Comparison of ENCODE assay signal across 10 cellular contexts in genomic region chr13:40518481-40518882, GRCh38.
DNase-seq lines count a peak whose midpoint lies in the region; ATAC-seq, FAIRE-seq and TF ChIP-seq lines count a peak whose summit lies in the region.
"Had no signal": no experiment of that assay in that cellular context is flagged by ENCODE, and none has a peak within 500 bp of the region (broad histone marks: within the 10 kb centered on the region; RNA-seq: fewer than 3 reads in every experiment).

No MANE protein-coding gene starts in this region.

- SMC1A ChIA-PET in GM12878 (lab: Charles Lee; ENCODE audit: uncharacterized antibody, unreplicated experiment) = interaction anchor here (0.7 to 2.8 kb wide), 18 partner anchors 10 to 449 kb away, joined by 3 to 11 read pairs (median 4); no protein-coding TSS in a partner anchor

- no TSS peak for BruUV-seq in GM12878 (replicated peaks; lab: Mats Ljungman, UMichigan)

- H3K27me3 ChIP-seq in SJCRH30 (no peaks in the 10 kb centered on the region), GM12878 (replicated peaks in 1 of 2; ENCODE audit: control insufficient read depth in 2 of 2, insufficient read depth in 2 of 2, low read length in 1 of 2) (no peaks in the 10 kb centered on the region), gastroesophageal sphincter (no peaks in the 10 kb centered on the region)
- H3K27me3 ChIP-seq: left lung, tibial nerve had no signal

- intact Hi-C loops in GM12878 (cut with micrococcal nuclease; ENCODE audit: unreplicated experiment) = loop anchor here (1.0 to 5.0 kb wide), 4 partner anchors 34 to 144 kb away; no protein-coding TSS in a partner anchor

- FAIRE-seq in GM12878 (lab: Jason Lieb, UNC) = peak; percentile 27

- WGBS in GM12878 (ENCODE audit: insufficient coverage, insufficient replicate concordance, low lambda C conversion rate, missing lambda C conversion rate) = 24% methylated on average over 4 of the region's 4 CpGs
- 60 to 67% methylated on average over 1 to 2 of the region's 4 CpGs for WGBS in gastroesophageal sphincter (ENCODE audit: low coverage in 1 of 2), 2 donors

- no peaks in the 10 kb centered on the region for H3K79me2 ChIP-seq in GM12878 (ENCODE audit: control insufficient read depth, insufficient read depth, low read length)

- peak; percentile 81 to 87; a peak in 3 of 4 replicates for TF ChIP-seq EP300 in GM12878 (IDR thresholded peaks at IDR 0.05; ENCODE audit: borderline replicate concordance in 1 of 2, control insufficient read depth in 1 of 2, low read depth in 2 of 2, low read length in 2 of 2)
- TF ChIP-seq EP300 in gastroesophageal sphincter (IDR thresholded peaks at IDR 0.05) = no peak

- TF ChIP-seq RAD21 in GM12878 (IDR thresholded peaks at IDR 0.05; ENCODE audit: insufficient read depth, low read depth, low read length) = no peak

- no peaks in the 10 kb centered on the region for H4K20me1 ChIP-seq in GM12878 (ENCODE audit: control insufficient read depth, insufficient read depth)

- peak; percentile 41 for ATAC-seq in GM21423 (IDR thresholded peaks at IDR 0.05; ENCODE audit: unreplicated experiment)
- peak; percentile 74 for ATAC-seq in GM12878
- no peak for ATAC-seq in gastroesophageal sphincter
- no peak for ATAC-seq in GM19395 (IDR thresholded peaks at IDR 0.05; ENCODE audit: unreplicated experiment)
- ATAC-seq: left lung had no signal

- H3K4me3 ChIP-seq in SJCRH30 = no peak overlapping the region
- H3K4me3 ChIP-seq in GM12878 = no peak overlapping the region
- no peak overlapping the region for H3K4me3 ChIP-seq in gastroesophageal sphincter
- H3K4me3 ChIP-seq: left lung, tibial nerve had no signal

- TF ChIP-seq CTCF in GM12878 (IDR thresholded peaks at IDR 0.05 in 2 of 3, conservative IDR thresholded peaks at IDR 0.05 in 1 of 3; ENCODE audit: control insufficient read depth in 2 of 3, extremely low read depth in 1 of 3, insufficient read depth in 1 of 3, low read depth in 3 of 3, low read length in 3 of 3) = no peak
- TF ChIP-seq CTCF in gastroesophageal sphincter (IDR thresholded peaks at IDR 0.05) = no peak

- no peak overlapping the region; the same call in 1 of the 2 replicates for H2AFZ ChIP-seq in GM12878 (ENCODE audit: control insufficient read depth, low read depth, low read length)

- H3K4me2 ChIP-seq in GM12878 (ENCODE audit: control insufficient read depth, insufficient read depth) = peak overlapping the region; percentile 75

- H3K4me1 ChIP-seq in SJCRH30 (peaks cover 20% of the 10 kb centered on the region), GM12878 (ENCODE audit: control insufficient read depth, insufficient read depth, low read length) (peaks cover 25% of the 10 kb centered on the region), gastroesophageal sphincter (no peaks in the 10 kb centered on the region)
- H3K4me1 ChIP-seq: left lung, tibial nerve had no signal

- CTCF ChIA-PET in GM12878 (lab: Yijun Ruan, JAX) = interaction anchor here (1.0 to 1.2 kb wide), 2 partner anchors 9 to 147 kb away, joined by 4 read pairs; no protein-coding TSS in a partner anchor

- H3K27ac ChIP-seq in SJCRH30 (no peak overlapping the region), GM12878 (ENCODE audit: control insufficient read depth, insufficient read depth) (peak overlapping the region; percentile 66), gastroesophageal sphincter (no peak overlapping the region)
- H3K27ac ChIP-seq: left lung, tibial nerve had no signal

- H3K36me3 ChIP-seq in SJCRH30 = no peaks in the 10 kb centered on the region
- no peaks in the 10 kb centered on the region for H3K36me3 ChIP-seq in GM12878 (ENCODE audit: control insufficient read depth in 2 of 2, insufficient read depth in 2 of 2, low read length in 1 of 2)
- no peaks in the 10 kb centered on the region for H3K36me3 ChIP-seq in gastroesophageal sphincter
- H3K36me3 ChIP-seq: left lung, tibial nerve had no signal

- in situ Hi-C loops in GM12878 (cut with MboI) = loop anchor here (5.0 kb wide), 1 partner anchor 144 kb away; no protein-coding TSS in a partner anchor

- POLR2A ChIA-PET in GM12878 (lab: Charles Lee) = interaction anchor here (0.9 to 1.0 kb wide), 2 partner anchors 86 to 135 kb away, joined by 3 to 4 read pairs; no protein-coding TSS in a partner anchor

- TF ChIP-seq POLR2A in GM12878 (IDR thresholded peaks at IDR 0.05; ENCODE audit: low read depth, low read length) = no peak
- TF ChIP-seq POLR2A in gastroesophageal sphincter (IDR thresholded peaks at IDR 0.05) = no peak

- H3K9ac ChIP-seq in GM12878 (ENCODE audit: control insufficient read depth, insufficient read depth, low read length) = no peak overlapping the region; the same call in 1 of the 2 replicates

- DNase-seq in SJCRH30 (peak; percentile 61 to 74), GM12878 (ENCODE audit: low read depth, low spot score) (peak; percentile 60), Ammon's horn (ENCODE audit: low spot score) (no peak), pons (ENCODE audit: low spot score) (no peak)
- peak; percentile 56 for DNase-seq in stimulated activated CD8-positive, alpha-beta memory T cell treated with anti-CD3 and anti-CD28 coated beads, Interleukin-4, amount 100 ng/mL, for 24 hours (ENCODE audit: low read depth)
- DNase-seq: left lung had no signal

- peaks cover 5% of the 10 kb centered on the region; the same call in 1 of the 2 replicates for H3K9me3 ChIP-seq in SJCRH30 (replicated peaks)
- H3K9me3 ChIP-seq in GM12878 (replicated peaks; ENCODE audit: control insufficient read depth, insufficient read depth, low read length) = no peaks in the 10 kb centered on the region; the same call in 2 of the 3 replicates
- no peaks in the 10 kb centered on the region for H3K9me3 ChIP-seq in gastroesophageal sphincter
- H3K9me3 ChIP-seq: left lung, tibial nerve had no signal

- RAD21 ChIA-PET in GM12878 (lab: Charles Lee; ENCODE audit: unreplicated experiment) = interaction anchor here (0.6 to 1.8 kb wide), 13 partner anchors 10 to 458 kb away, joined by 3 to 10 read pairs (median 5); no protein-coding TSS in a partner anchor

TF ChIP-seq in GM12878, 131 proteins besides CTCF, POLR2A, EP300 and RAD21 (continues in another document):
- TF ChIP-seq ZNF622 (IDR thresholded peaks at IDR 0.05) = no peak
- TF ChIP-seq JUND (IDR thresholded peaks at IDR 0.05; ENCODE audit: low read depth, low read length) = no peak
- TF ChIP-seq RELB (IDR thresholded peaks at IDR 0.05; ENCODE audit: low read depth) = peak; percentile 96
- no peak for TF ChIP-seq NR2C2 (IDR thresholded peaks at IDR 0.05; ENCODE audit: borderline replicate concordance, control insufficient read depth, insufficient read length, low read depth)
- TF ChIP-seq ZNF207 (IDR thresholded peaks at IDR 0.05; ENCODE audit: borderline replicate concordance) = 0 out of 2 replicates have a peak, but pooled peaks have one; percentile 26
- TF ChIP-seq PAX5 (IDR thresholded peaks at IDR 0.05; ENCODE audit: borderline replicate concordance, low read depth, low read length) = peak; percentile 96; the same call in 1 of the 2 replicates
- no peak for TF ChIP-seq SUZ12 (IDR thresholded peaks at IDR 0.05; ENCODE audit: unreplicated experiment)
- no peak for TF ChIP-seq FOS (IDR thresholded peaks at IDR 0.05; ENCODE audit: borderline replicate concordance, extremely low read depth, insufficient read length)
- TF ChIP-seq, protein P1, sequence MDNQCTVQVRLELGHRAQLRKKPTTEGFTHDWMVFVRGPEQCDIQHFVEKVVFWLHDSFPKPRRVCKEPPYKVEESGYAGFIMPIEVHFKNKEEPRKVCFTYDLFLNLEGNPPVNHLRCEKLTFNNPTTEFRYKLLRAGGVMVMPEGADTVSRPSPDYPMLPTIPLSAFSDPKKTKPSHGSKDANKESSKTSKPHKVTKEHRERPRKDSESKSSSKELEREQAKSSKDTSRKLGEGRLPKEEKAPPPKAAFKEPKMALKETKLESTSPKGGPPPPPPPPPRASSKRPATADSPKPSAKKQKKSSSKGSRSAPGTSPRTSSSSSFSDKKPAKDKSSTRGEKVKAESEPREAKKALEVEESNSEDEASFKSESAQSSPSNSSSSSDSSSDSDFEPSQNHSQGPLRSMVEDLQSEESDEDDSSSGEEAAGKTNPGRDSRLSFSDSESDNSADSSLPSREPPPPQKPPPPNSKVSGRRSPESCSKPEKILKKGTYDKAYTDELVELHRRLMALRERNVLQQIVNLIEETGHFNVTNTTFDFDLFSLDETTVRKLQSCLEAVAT (IDR thresholded peaks at IDR 0.05) = peak; percentile 45; the same call in 1 of the 2 replicates
- peak; percentile 100 for TF ChIP-seq IKZF1 (conservative IDR thresholded peaks at IDR 0.05)
- no peak for TF ChIP-seq WRNIP1 (IDR thresholded peaks at IDR 0.05; ENCODE audit: borderline replicate concordance, low read depth, low read length)
- no peak for TF ChIP-seq SREBF2 (IDR thresholded peaks at IDR 0.05; ENCODE audit: low read length)
- no peak; the same call in 1 of the 2 replicates for TF ChIP-seq RCOR1 (conservative IDR thresholded peaks at IDR 0.05; ENCODE audit: low read depth, low read length)
- TF ChIP-seq, protein P2, sequence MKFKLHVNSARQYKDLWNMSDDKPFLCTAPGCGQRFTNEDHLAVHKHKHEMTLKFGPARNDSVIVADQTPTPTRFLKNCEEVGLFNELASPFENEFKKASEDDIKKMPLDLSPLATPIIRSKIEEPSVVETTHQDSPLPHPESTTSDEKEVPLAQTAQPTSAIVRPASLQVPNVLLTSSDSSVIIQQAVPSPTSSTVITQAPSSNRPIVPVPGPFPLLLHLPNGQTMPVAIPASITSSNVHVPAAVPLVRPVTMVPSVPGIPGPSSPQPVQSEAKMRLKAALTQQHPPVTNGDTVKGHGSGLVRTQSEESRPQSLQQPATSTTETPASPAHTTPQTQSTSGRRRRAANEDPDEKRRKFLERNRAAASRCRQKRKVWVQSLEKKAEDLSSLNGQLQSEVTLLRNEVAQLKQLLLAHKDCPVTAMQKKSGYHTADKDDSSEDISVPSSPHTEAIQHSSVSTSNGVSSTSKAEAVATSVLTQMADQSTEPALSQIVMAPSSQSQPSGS (IDR thresholded peaks at IDR 0.05; ENCODE audit: low read length) = peak; percentile 65
- no peak for TF ChIP-seq LARP7 (IDR thresholded peaks at IDR 0.05)
- peak; percentile 55; the same call in 1 of the 2 replicates for TF ChIP-seq CBX5 (IDR thresholded peaks at IDR 0.05; ENCODE audit: low read depth)

Comparison
In these comparisons a context has a peak if more than half of its experiments do, and no peak if none do; other contexts are left out.
1. ATAC-seq: peak in GM21423 (single experiment) and GM12878 (single experiment); none in gastroesophageal sphincter (single experiment) and GM19395 (single experiment).
2. DNase-seq: peak in SJCRH30 (2 of 2), GM12878 (single experiment) and stimulated activated CD8-positive, alpha-beta memory T cell treated with anti-CD3 and anti-CD28 coated beads, Interleukin-4, amount 100 ng/mL, for 24 hours (single experiment); none in Ammon's horn (single experiment) and pons (single experiment).